In the genomic region with DNA sequence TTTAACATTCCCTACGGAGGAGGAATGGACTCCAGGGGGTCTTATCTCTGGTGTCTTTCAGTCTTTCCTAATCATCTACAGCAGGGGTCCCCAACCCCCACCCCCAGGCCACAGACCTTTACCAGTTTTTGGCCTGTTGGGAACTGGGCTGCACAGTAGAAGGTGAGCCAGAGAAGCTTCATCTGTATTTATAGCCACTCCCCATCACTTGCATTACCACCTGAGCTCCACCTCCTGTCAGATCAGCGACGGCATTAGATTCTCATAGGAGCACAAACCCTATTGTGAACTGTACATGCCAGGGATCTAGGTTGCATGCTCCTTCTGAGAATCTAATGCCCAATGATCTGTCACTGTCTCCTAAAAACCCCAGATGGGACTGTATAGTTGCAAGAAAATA, we compare ENCODE assay signal across 6 cellular contexts.
"Had no signal": no experiment of that assay in that cellular context is flagged by ENCODE, and none has a peak within 500 bp of the region (broad histone marks: within the 10 kb centered on the region; RNA-seq: fewer than 3 reads in every experiment).

No MANE protein-coding gene starts in this region.

- DNase-seq: IMR-90, KBM-7, KG1 had no signal

- ATAC-seq: HepG2, K562 had no signal

- H3K4me3 ChIP-seq: K562 had no signal

- H3K27ac ChIP-seq: HL-60 had no signal
